ENCODE assay signal across 7 cellular contexts in the genomic region with DNA sequence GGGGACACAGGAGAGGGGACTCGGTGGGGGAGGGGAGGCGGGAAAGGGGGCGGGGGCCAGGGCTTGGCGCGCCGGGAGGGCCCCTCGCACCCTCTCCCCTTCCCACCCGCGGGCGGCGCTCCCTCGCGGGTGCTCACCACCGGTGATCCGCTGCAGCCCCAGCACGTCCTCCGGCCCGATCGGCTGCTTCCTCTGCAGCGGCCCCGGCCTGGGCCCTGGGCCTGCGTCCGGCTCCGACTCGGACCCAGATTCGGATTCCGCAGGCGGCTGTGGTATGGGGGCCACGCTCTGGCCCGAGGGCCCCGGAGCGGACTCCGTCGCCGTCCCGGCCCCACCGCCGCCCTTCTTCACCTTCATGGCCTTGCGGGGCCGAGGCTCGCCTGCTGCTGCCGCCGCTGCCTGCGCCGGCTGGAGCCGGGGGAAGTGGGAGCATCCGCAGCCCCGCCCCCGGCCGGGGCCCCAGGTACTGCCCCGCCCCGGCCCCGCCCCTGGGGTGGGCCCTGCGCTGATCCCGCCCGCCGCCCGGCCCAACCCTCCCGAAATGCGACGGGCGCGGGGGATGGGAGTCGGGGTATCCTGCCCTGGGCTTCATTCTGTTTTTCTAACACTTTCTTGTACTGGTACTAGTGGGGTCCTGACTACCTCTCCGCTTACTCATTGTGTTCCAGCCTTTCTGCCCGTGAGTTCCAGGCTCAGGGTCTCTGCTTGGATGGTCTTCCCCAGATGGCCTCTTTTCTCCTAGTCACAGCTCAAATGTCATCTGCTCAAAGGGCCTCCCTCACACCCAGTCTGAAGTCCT. TPM values are rescaled to one million over a fixed set of nuclear protein-coding genes. Genes with fewer than 3 reads are reported as not detected.
A peak's percentile ranks its signal among the peaks of the same experiment; 100 is the strongest.
DNase-seq lines count a peak whose midpoint lies in the region; ATAC-seq and TF ChIP-seq lines count a peak whose summit lies in the region.

TSS of gene UNC119 (minus strand) at position 424 of the 799 bp plus-strand sequence. CDS start at position 357, 67 bp downstream.

- no peak for TF ChIP-seq CTCF in right lobe of liver (IDR thresholded peaks at IDR 0.05)

- peak; percentile 63 for ATAC-seq in GM18505 (IDR thresholded peaks at IDR 0.05; ENCODE audit: unreplicated experiment)
- ATAC-seq in HG03039 (IDR thresholded peaks at IDR 0.05; ENCODE audit: unreplicated experiment), result peak; percentile 42
- peak; percentile 85 to 90 (median 88) for ATAC-seq in right lobe of liver

- DNase-seq in NCI-H510A (lab: John Stamatoyannopoulos, UW) (peak; percentile 72), dermis microvascular lymphatic vessel endothelial cell (ENCODE audit: low read depth in 2 of 2) (peak; percentile 17 to 64), right lobe of liver (peak; percentile 88 to 90 (median 89))
- peak; percentile 56 to 59 for DNase-seq in activated CD4-positive, alpha-beta T cell treated with anti-CD3 and anti-CD28 coated beads, Interleukin-2, amount 50 U/mL, for 24 hours (ENCODE audit: low read depth in 1 of 2, low spot score in 1 of 2)
- DNase-seq in stimulated activated CD4-positive, alpha-beta T cell treated with anti-CD3 and anti-CD28 coated beads, Interleukin-4, amount 100 ng/mL, for 24 hours, result peak; percentile 74

- H3K36me3 ChIP-seq in right lobe of liver, result peaks cover 0 to 35% (median 15%) of the 10 kb centered on the region in 4 donors

- peaks cover 0 to 17% (median 9%) of the 10 kb centered on the region in 4 donors for H3K4me1 ChIP-seq in right lobe of liver

- no peaks in the 10 kb centered on the region for H3K9me3 ChIP-seq in right lobe of liver

- intact Hi-C loops in right lobe of liver (cut with DNase I), result no loop called here

- H3K27me3 ChIP-seq in right lobe of liver, result no peaks in the 10 kb centered on the region

- H3K27ac ChIP-seq in right lobe of liver, result peak within 1 kb of the TSS; percentile 16 to 66 (median 62)

- peak within 1 kb of the TSS; percentile 36 to 93 (median 78) for H3K4me3 ChIP-seq in right lobe of liver

- 3% methylated on average over 18 of the region's 66 CpGs for WGBS in right lobe of liver (ENCODE audit: insufficient coverage, low coverage, low lambda C conversion rate, missing lambda C conversion rate)

- peak; percentile 86 for TF ChIP-seq POLR2A in GM18505 (IDR thresholded peaks at IDR 0.05; ENCODE audit: borderline replicate concordance, extremely low read depth, insufficient read depth, insufficient read length)
- TF ChIP-seq POLR2A in right lobe of liver (IDR thresholded peaks at IDR 0.05), result peak; percentile 86

RNA-seq across cellular contexts. Expression of gene UNC119, which starts in this region (rescaled TPM):
- total RNA-seq in dermis microvascular lymphatic vessel endothelial cell (18.0 and 25.7 TPM in 2 replicates), right lobe of liver (10 to 100 TPM; 11.5 to 37.8 (median 13.1) TPM)

Comparison
In these comparisons a context has a peak if more than half of its experiments do, and no peak if none do; other contexts are left out.
1. Peak in every context shown above with its lines: DNase-seq, ATAC-seq, H3K4me3 ChIP-seq and H3K27ac ChIP-seq.